In genomic region chr10:36469585-36469984, GRCh38 we compare ENCODE assay signal across 26 cellular contexts.
A peak's percentile ranks its signal among the peaks of the same experiment; 100 is the strongest.
DNase-seq lines count a peak whose midpoint lies in the region; ATAC-seq and TF ChIP-seq lines count a peak whose summit lies in the region.
"Had no signal": no experiment of that assay in that cellular context is flagged by ENCODE, and none has a peak within 500 bp of the region (broad histone marks: within the 10 kb centered on the region; RNA-seq: fewer than 3 reads in every experiment).

No MANE protein-coding gene starts in this region.

- peak overlapping the region; percentile 74 for H3K14ac ChIP-seq in IMR-90 (replicated peaks; ENCODE audit: low read depth, low read length)

- H3K27ac Mint-ChIP-seq in CD4-positive, alpha-beta memory T cell, result no peak overlapping the region
- H3K27ac Mint-ChIP-seq: CD4-positive, CD25-positive, alpha-beta regulatory T cell; HFFc6; mesothelial cell of epicardium had no signal

- WGBS in IMR-90 (ENCODE audit: extremely low coverage in 2 of 2, insufficient read length in 1 of 2), 2 experiments, result no CpG with 5 or more reads among the region's 2 CpGs

- no peaks in the 10 kb centered on the region for H3K36me3 Mint-ChIP-seq in CD4-positive, alpha-beta memory T cell
- H3K36me3 Mint-ChIP-seq: CD4-positive, CD25-positive, alpha-beta regulatory T cell; mesothelial cell of epicardium had no signal

- dilution Hi-C loops in IMR-90 (cut with HindIII; ENCODE audit: low sequenced_read_pairs, unreplicated experiment), result no loop called here

- peak overlapping the region; percentile 89; the same call in 1 of the 2 replicates for H2BK120ac ChIP-seq in IMR-90 (ENCODE audit: low read depth, low read length)

- no peak overlapping the region for H3K4me3 Mint-ChIP-seq in CD4-positive, alpha-beta memory T cell
- H3K4me3 Mint-ChIP-seq: CD4-positive, CD25-positive, alpha-beta regulatory T cell; HFFc6; mesothelial cell of epicardium; neural crest cell had no signal

- no peak overlapping the region for H4K91ac ChIP-seq in IMR-90 (ENCODE audit: insufficient read depth, low read depth, low read length)

- H2AK5ac ChIP-seq in IMR-90 (ENCODE audit: low read depth, low read length), result no peak overlapping the region

- DNase-seq in AG08395 (ENCODE audit: low spot score) (peak; percentile 41), IMR-90 (peak; percentile 83), astrocyte of the hippocampus (ENCODE audit: low read depth, low spot score) (peak; percentile 10), iris pigment epithelial cell (ENCODE audit: low read depth) (peak; percentile 54), inferior parietal cortex (ENCODE audit: extremely low spot score) (no peak), H4 (ENCODE audit: low spot score) (no peak), T-helper 2 cell (no peak)
- no peak for DNase-seq in CD4-positive, alpha-beta memory T cell
- DNase-seq: activated CD4-positive, alpha-beta T cell treated with anti-CD3 and anti-CD28 coated beads, Interleukin-2, amount 50 U/mL, for 48 hours; activated naive CD4-positive, alpha-beta T cell; CD4-positive, CD25-positive, alpha-beta regulatory T cell; DMS53; effector memory CD4-positive, alpha-beta T cell; HFFc6; hypothalamus; left cardiac atrium; NCI-H1092 treated with DMSO at 0.1 percent for 48 hours; NCI-H2107; NCI-H510A treated with DMSO at 0.1 percent for 48 hours; Right ventricle myocardium superior; stimulated activated CD8-positive, alpha-beta memory T cell treated with anti-CD3 and anti-CD28 coated beads, Interleukin-4, amount 100 ng/mL, for 48 hours; substantia nigra; uterus had no signal

- no peaks in the 10 kb centered on the region for H3K27me3 ChIP-seq in IMR-90 (ENCODE audit: control insufficient read depth, insufficient read depth, low read length)
- no peaks in the 10 kb centered on the region for H3K27me3 ChIP-seq in CD4-positive, alpha-beta memory T cell (ENCODE audit: insufficient read depth, low read length)

- no peak overlapping the region for H4K5ac ChIP-seq in IMR-90 (ENCODE audit: low read depth, low read length)

- peak overlapping the region; percentile 66; the same call in 1 of the 2 replicates for H3K4ac ChIP-seq in IMR-90 (ENCODE audit: low read depth, low read length)

- no peak overlapping the region for H3K4me3 ChIP-seq in IMR-90 (ENCODE audit: insufficient read depth, low read depth, low read length)
- no peak overlapping the region for H3K4me3 ChIP-seq in CD4-positive, alpha-beta memory T cell (ENCODE audit: low read length in 2 of 2)
- H3K4me3 ChIP-seq: uterus had no signal

- in situ Hi-C loops in IMR-90 (cut with MboI; ENCODE audit: low sequenced_read_pairs), result no loop called here

- no peak overlapping the region for H2AFZ ChIP-seq in IMR-90 (replicated peaks; ENCODE audit: low read length, poor library complexity)

- no peak overlapping the region for H2BK15ac ChIP-seq in IMR-90 (ENCODE audit: low read depth, low read length)

- H3K27me3 Mint-ChIP-seq in CD4-positive, alpha-beta memory T cell, result no peaks in the 10 kb centered on the region
- H3K27me3 Mint-ChIP-seq: CD4-positive, CD25-positive, alpha-beta regulatory T cell had no signal

- no peak overlapping the region for H3K56ac ChIP-seq in IMR-90 (ENCODE audit: extremely low read depth, insufficient read depth, low read length)

- no peaks in the 10 kb centered on the region for H3K9me3 ChIP-seq in IMR-90 (ENCODE audit: control insufficient read depth, insufficient read depth, low read length)
- no peaks in the 10 kb centered on the region for H3K9me3 ChIP-seq in CD4-positive, alpha-beta memory T cell (ENCODE audit: control insufficient read depth in 1 of 2, low read length in 2 of 2)
- H3K9me3 ChIP-seq: uterus had no signal

- peaks cover 0 to 8% (median under 1%) of the 10 kb centered on the region in 8 donors for H3K9me3 Mint-ChIP-seq in CD4-positive, alpha-beta memory T cell
- H3K9me3 Mint-ChIP-seq: mesothelial cell of epicardium, neural crest cell had no signal

- no peak overlapping the region for H4K8ac ChIP-seq in IMR-90 (ENCODE audit: low read depth in 2 of 2, low read length in 2 of 2)

- no peak overlapping the region for H3K9ac ChIP-seq in IMR-90 (ENCODE audit: low read depth, low read length)

- H3K23ac ChIP-seq in IMR-90 (ENCODE audit: low read depth, low read length), result no peak overlapping the region

- CTCF ChIA-PET in IMR-90 (lab: Yijun Ruan, JAX), result no interaction called here
- CTCF ChIA-PET in CD4-positive, alpha-beta memory T cell (lab: Charles Lee; ENCODE audit: partially characterized antibody), result no interaction called here

- BruUV-seq in IMR-90 (replicated peaks; lab: Mats Ljungman, UMichigan), result no TSS peak

- ATAC-seq in IMR-90 (ENCODE audit: low read depth), result peak; percentile 91
- ATAC-seq: left cardiac atrium had no signal

- no peaks in the 10 kb centered on the region for H3K79me1 ChIP-seq in IMR-90 (ENCODE audit: low read depth in 1 of 2, low read length in 2 of 2)

- TF ChIP-seq POLR2A in IMR-90 (IDR thresholded peaks at IDR 0.05; ENCODE audit: low read depth, low read length), result no peak

- peaks cover 4% of the 10 kb centered on the region for H3K9me1 ChIP-seq in IMR-90 (ENCODE audit: insufficient read depth, low read length)

- H2AK9ac ChIP-seq in IMR-90 (replicated peaks; ENCODE audit: low read depth, low read length, poor library complexity), result no peak overlapping the region

- no peaks in the 10 kb centered on the region for H4K20me1 ChIP-seq in IMR-90 (ENCODE audit: insufficient read depth, low read length)

- TF ChIP-seq CTCF in IMR-90 (conservative IDR thresholded peaks at IDR 0.05; ENCODE audit: low read depth, low read length), result no peak

- no peak overlapping the region for H3K27ac ChIP-seq in IMR-90 (ENCODE audit: insufficient read depth, low read length)
- no peak overlapping the region for H3K27ac ChIP-seq in CD4-positive, alpha-beta memory T cell (ENCODE audit: low read depth, low read length)
- H3K27ac ChIP-seq: uterus, VCaP had no signal

- no peaks in the 10 kb centered on the region for H3K36me3 ChIP-seq in IMR-90 (ENCODE audit: control insufficient read depth, insufficient read depth, low read length)
- H3K36me3 ChIP-seq in CD4-positive, alpha-beta memory T cell (ENCODE audit: insufficient read depth, low read length), result no peaks in the 10 kb centered on the region
- H3K36me3 ChIP-seq: uterus had no signal

- peaks cover 5% of the 10 kb centered on the region; the same call in 1 of the 2 replicates for H3K4me1 ChIP-seq in IMR-90 (ENCODE audit: control insufficient read depth, insufficient read depth, low read length)
- H3K4me1 ChIP-seq in CD4-positive, alpha-beta memory T cell (ENCODE audit: insufficient read depth, low read length), result no peaks in the 10 kb centered on the region
- H3K4me1 ChIP-seq: uterus had no signal

- peak overlapping the region; percentile 14; the same call in 1 of the 2 replicates for H3K4me2 ChIP-seq in IMR-90 (ENCODE audit: low read depth, low read length)

- H2BK5ac ChIP-seq in IMR-90 (ENCODE audit: low read depth, low read length, poor library complexity, severe bottlenecking), result peak overlapping the region; percentile 29

- intact Hi-C loops in IMR-90 (cut with micrococcal nuclease), result no loop called here
- intact Hi-C loops in CD4-positive, alpha-beta memory T cell (cut with micrococcal nuclease), result no loop called here

- H2BK20ac ChIP-seq in IMR-90 (ENCODE audit: low read depth, low read length), result peak overlapping the region; percentile 86

- no peaks in the 10 kb centered on the region for H3K4me1 Mint-ChIP-seq in CD4-positive, alpha-beta memory T cell
- H3K4me1 Mint-ChIP-seq: CD4-positive, CD25-positive, alpha-beta regulatory T cell; neural crest cell had no signal

- POLR2A ChIA-PET in IMR-90 (lab: Charles Lee; ENCODE audit: unreplicated experiment), result no interaction called here
- POLR2A ChIA-PET in CD4-positive, alpha-beta memory T cell (lab: Charles Lee; ENCODE audit: partially characterized antibody), result no interaction called here

- no peak overlapping the region for H3K18ac ChIP-seq in IMR-90 (ENCODE audit: low read depth, low read length)

- no peak for TF ChIP-seq RAD21 in IMR-90 (IDR thresholded peaks at IDR 0.05; ENCODE audit: low read length)

TF ChIP-seq in IMR-90, 13 proteins besides CTCF, POLR2A, EP300 and RAD21:
- 0 out of 2 replicates have a peak, but pooled peaks have one; percentile 12 for TF ChIP-seq MAFK (IDR thresholded peaks at IDR 0.05; ENCODE audit: low read depth, low read length)
- no peak for TF ChIP-seq CHD1 (IDR thresholded peaks at IDR 0.05; ENCODE audit: low read depth, low read length)
- TF ChIP-seq CEBPB (IDR thresholded peaks at IDR 0.05; ENCODE audit: low read depth, low read length), result peak; percentile 44; the same call in 1 of the 2 replicates
TF ChIP-seq in IMR-90: peak in this region for 2.

Comparison
In these comparisons a context has a peak if more than half of its experiments do, and no peak if none do; other contexts are left out.
1. DNase-seq: peak in AG08395 (single experiment), IMR-90 (single experiment), astrocyte of the hippocampus (single experiment) and iris pigment epithelial cell (single experiment); none in CD4-positive, alpha-beta memory T cell (0 of 5), inferior parietal cortex (single experiment), H4 (single experiment) and T-helper 2 cell (0 of 5).